ENCODE assay signal across 14 cellular contexts in genomic region chr6:127582777-127583462, GRCh38. TPM values are rescaled to one million over a fixed set of nuclear protein-coding genes. Genes with fewer than 3 reads are reported as not detected.
DNase-seq lines count a peak whose midpoint lies in the region; ATAC-seq, FAIRE-seq and TF ChIP-seq lines count a peak whose summit lies in the region.
"Had no signal": no experiment of that assay in that cellular context is flagged by ENCODE, and none has a peak within 500 bp of the region (broad histone marks: within the 10 kb centered on the region; RNA-seq: fewer than 3 reads in every experiment).

No MANE protein-coding gene starts in this region.

- intact Hi-C loops in HepG2 (cut with micrococcal nuclease; ENCODE audit: unreplicated experiment) = no loop called here
- intact Hi-C loops in right lobe of liver (cut with DNase I) = no loop called here

- WGBS in HepG2 (ENCODE audit: low lambda C conversion rate) = 0% methylated on average over 4 of the region's 4 CpGs
- WGBS in right lobe of liver (ENCODE audit: insufficient coverage, low coverage, low lambda C conversion rate, missing lambda C conversion rate) = 54% methylated on average over 4 of the region's 4 CpGs

- no peak for FAIRE-seq in HepG2 (lab: Jason Lieb, UNC)
- FAIRE-seq in urothelium cell line (lab: Jason Lieb, UNC) = no peak
- FAIRE-seq: A204.1, G401.6 had no signal

- H2AFZ ChIP-seq in HepG2 (ENCODE audit: low read length) = no peak overlapping the region

- in situ Hi-C loops in HepG2 (cut with HindIII; ENCODE audit: extremely low pct_ligation_motif_present, low pct_unique_long_range_greater_than_20kb) = no loop called here

- TF ChIP-seq CTCF in HepG2 (CRISPR knock-in tag; IDR thresholded peaks at IDR 0.05) = no peak
- TF ChIP-seq CTCF in right lobe of liver (IDR thresholded peaks at IDR 0.05) = no peak
- no peak for TF ChIP-seq CTCF in epithelial cell of esophagus (IDR thresholded peaks at IDR 0.05; ENCODE audit: insufficient read depth, low read depth, low read length, missing control alignments)

- H3K79me2 ChIP-seq in HepG2 (ENCODE audit: insufficient read depth, low read length) = no peaks in the 10 kb centered on the region

- no peaks in the 10 kb centered on the region for H3K27me3 ChIP-seq in HepG2 (ENCODE audit: control insufficient read depth in 1 of 2, insufficient read depth in 2 of 2, low read length in 2 of 2)
- H3K27me3 ChIP-seq in right lobe of liver = no peaks in the 10 kb centered on the region
- H3K27me3 ChIP-seq: right atrium auricular region, vagina had no signal

- H4K20me1 ChIP-seq in HepG2 (ENCODE audit: insufficient read depth, low read length) = no peaks in the 10 kb centered on the region

- TF ChIP-seq EP300 in HepG2 (IDR thresholded peaks at IDR 0.05; ENCODE audit: low read depth in 2 of 2, low read length in 2 of 2) (no peak), HepG2 (CRISPR knock-in tag; IDR thresholded peaks at IDR 0.05; ENCODE audit: borderline replicate concordance) (no peak)

- no peak overlapping the region for H3K27ac ChIP-seq in HepG2 (ENCODE audit: extremely low read length, insufficient read depth, low read length)
- H3K27ac ChIP-seq in right lobe of liver = no peak overlapping the region
- H3K27ac ChIP-seq: right atrium auricular region, vagina had no signal

- ATAC-seq in HepG2 (no peak), right lobe of liver (no peak)

- CTCF ChIA-PET in HepG2 (lab: Yijun Ruan, JAX; ENCODE audit: low intra/inter-chr PET ratio, low total read pairs) = no interaction called here

- POLR2A ChIA-PET in HepG2 (lab: Yijun Ruan, JAX) = no interaction called here

- DNase-seq in HepG2 (ENCODE audit: low spot score) = peak; percentile 6
- DNase-seq in right lobe of liver = no peak
- peak; percentile 83 for DNase-seq in M059J (ENCODE audit: low read depth)
- peak; percentile 87 for DNase-seq in epithelial cell of esophagus (ENCODE audit: low read depth)
- peak; percentile 43 for DNase-seq in urothelium cell line (ENCODE audit: low spot score)
- no peak for DNase-seq in HUDEP-2 (lab: John Stamatoyannopoulos, UW; ENCODE audit: unreplicated experiment in 76 of 76)
- DNase-seq in NCI-H2107 (lab: John Stamatoyannopoulos, UW) = no peak
- DNase-seq in NCI-H1436 treated with DMSO at 0.1 percent for 48 hours (lab: John Stamatoyannopoulos, UW) = no peak
- DNase-seq: KBM-7, Right ventricle myocardium superior had no signal

- H3K4me1 ChIP-seq in HepG2 (ENCODE audit: insufficient read depth, low read length) (peaks cover 5% of the 10 kb centered on the region; the same call in 1 of the 2 replicates), right lobe of liver (no peaks in the 10 kb centered on the region)
- H3K4me1 ChIP-seq: right atrium auricular region, vagina had no signal

- H3K9me3 ChIP-seq in HepG2 (ENCODE audit: low read length) (no peaks in the 10 kb centered on the region), right lobe of liver (no peaks in the 10 kb centered on the region)
- H3K9me3 ChIP-seq: right atrium auricular region, vagina had no signal

- no peak overlapping the region for H3K4me2 ChIP-seq in HepG2 (ENCODE audit: low read depth, low read length)

- H3K4me3 ChIP-seq in HepG2 (replicated peaks in 1 of 3; ENCODE audit: insufficient read depth in 1 of 3, low read depth in 2 of 3, low read length in 3 of 3) = no peak overlapping the region
- H3K4me3 ChIP-seq in right lobe of liver = no peak overlapping the region
- no peak overlapping the region for H3K4me3 ChIP-seq in epithelial cell of esophagus (ENCODE audit: low read length)
- H3K4me3 ChIP-seq: right atrium auricular region, vagina had no signal

- no peaks in the 10 kb centered on the region for H3K36me3 ChIP-seq in HepG2 (replicated peaks in 1 of 2; ENCODE audit: control insufficient read depth in 1 of 2, insufficient read depth in 2 of 2, low read length in 2 of 2)
- no peaks in the 10 kb centered on the region for H3K36me3 ChIP-seq in right lobe of liver
- H3K36me3 ChIP-seq: right atrium auricular region, vagina had no signal

- TF ChIP-seq POLR2A in HepG2 (IDR thresholded peaks at IDR 0.05; ENCODE audit: insufficient read depth in 1 of 2, low read depth in 2 of 2, low read length in 2 of 2) (no peak), right lobe of liver (IDR thresholded peaks at IDR 0.05) (no peak)

- H3K9ac ChIP-seq in HepG2 (ENCODE audit: insufficient read depth, low read depth, low read length) = no peak overlapping the region

- no TSS peak for BruUV-seq in HepG2 (replicated peaks; lab: Mats Ljungman, UMichigan)

- no peak for TF ChIP-seq RAD21 in HepG2 (CRISPR knock-in tag; IDR thresholded peaks at IDR 0.05)

TF ChIP-seq in HepG2, 621 proteins besides CTCF, POLR2A, EP300 and RAD21:
- TF ChIP-seq, protein P1, sequence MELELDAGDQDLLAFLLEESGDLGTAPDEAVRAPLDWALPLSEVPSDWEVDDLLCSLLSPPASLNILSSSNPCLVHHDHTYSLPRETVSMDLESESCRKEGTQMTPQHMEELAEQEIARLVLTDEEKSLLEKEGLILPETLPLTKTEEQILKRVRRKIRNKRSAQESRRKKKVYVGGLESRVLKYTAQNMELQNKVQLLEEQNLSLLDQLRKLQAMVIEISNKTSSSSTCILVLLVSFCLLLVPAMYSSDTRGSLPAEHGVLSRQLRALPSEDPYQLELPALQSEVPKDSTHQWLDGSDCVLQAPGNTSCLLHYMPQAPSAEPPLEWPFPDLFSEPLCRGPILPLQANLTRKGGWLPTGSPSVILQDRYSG (CRISPR knock-in tag; IDR thresholded peaks at IDR 0.05) = no peak
- peak; percentile 48 to 58; a peak in 3 of 4 replicates for TF ChIP-seq MAFK (conservative IDR thresholded peaks at IDR 0.05 in 1 of 2, IDR thresholded peaks at IDR 0.05 in 1 of 2; ENCODE audit: low read length in 2 of 2)
- peak; percentile 62 for TF ChIP-seq MAFF (IDR thresholded peaks at IDR 0.05; ENCODE audit: low read depth, low read length)
- no peak for TF ChIP-seq ATF7-NPFF (CRISPR knock-in tag; IDR thresholded peaks at IDR 0.05; ENCODE audit: low read depth)
- TF ChIP-seq, protein P2, sequence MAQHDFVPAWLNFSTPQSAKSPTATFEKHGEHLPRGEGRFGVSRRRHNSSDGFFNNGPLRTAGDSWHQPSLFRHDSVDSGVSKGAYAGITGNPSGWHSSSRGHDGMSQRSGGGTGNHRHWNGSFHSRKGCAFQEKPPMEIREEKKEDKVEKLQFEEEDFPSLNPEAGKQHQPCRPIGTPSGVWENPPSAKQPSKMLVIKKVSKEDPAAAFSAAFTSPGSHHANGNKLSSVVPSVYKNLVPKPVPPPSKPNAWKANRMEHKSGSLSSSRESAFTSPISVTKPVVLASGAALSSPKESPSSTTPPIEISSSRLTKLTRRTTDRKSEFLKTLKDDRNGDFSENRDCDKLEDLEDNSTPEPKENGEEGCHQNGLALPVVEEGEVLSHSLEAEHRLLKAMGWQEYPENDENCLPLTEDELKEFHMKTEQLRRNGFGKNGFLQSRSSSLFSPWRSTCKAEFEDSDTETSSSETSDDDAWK (CRISPR knock-in tag; IDR thresholded peaks at IDR 0.05) = no peak

RNA-seq across cellular contexts. Expression of gene C6orf58, which starts 5.9 kb away (rescaled TPM):
- total RNA-seq in HepG2 (2016; rRNA removed; fragmentation: Illumina TruSeq; extraction: Trizol) = not detected in 2 replicates
- not detected in 2 replicates for total RNA-seq in HepG2 (2016; cell fraction: cytosol; rRNA removed; fragmentation: Illumina TruSeq; extraction: Trizol; ENCODE audit: low read depth)
- not detected in 2 replicates for total RNA-seq in HepG2 (2016; cell fraction: insoluble cytoplasmic fraction; rRNA removed; fragmentation: Illumina TruSeq; extraction: Trizol)
- total RNA-seq in HepG2 (2016; cell fraction: membrane; rRNA removed; fragmentation: Illumina TruSeq; extraction: Trizol) = not detected in 2 replicates
- total RNA-seq in HepG2 (2016; cell fraction: nucleus; rRNA removed; fragmentation: Illumina TruSeq; extraction: Trizol) = not detected in 2 replicates
- not detected in 2 replicates for polyA plus RNA-seq in HepG2 (2011; rRNA removed)
- polyA plus RNA-seq in HepG2 (2011; cell fraction: cytosol; rRNA removed) = not detected in 2 replicates
- not detected in 2 replicates for polyA plus RNA-seq in HepG2 (2011; cell fraction: nucleus; rRNA removed)
- not detected in 2 replicates for polyA plus RNA-seq in HepG2 (2012)
- polyA plus RNA-seq in HepG2 (2016; cell fraction: cytosol; fragmentation: Illumina TruSeq; extraction: Trizol; ENCODE audit: low read depth) = not detected in 2 replicates
- 0.21 TPM in 1 of 2 replicates, not detected in the other for polyA plus RNA-seq in HepG2 (2016; cell fraction: insoluble cytoplasmic fraction; fragmentation: Illumina TruSeq; extraction: Trizol; ENCODE audit: low read depth)
- 0.16 TPM in 1 of 2 replicates, not detected in the other for polyA plus RNA-seq in HepG2 (2016; cell fraction: membrane; fragmentation: Illumina TruSeq; extraction: Trizol; ENCODE audit: low read depth)
- polyA plus RNA-seq in HepG2 (2016; cell fraction: nucleus; fragmentation: Illumina TruSeq; extraction: Trizol; ENCODE audit: insufficient read depth, low read depth) = not detected in 2 replicates
- polyA minus RNA-seq in HepG2 (2011; rRNA and poly(A)+ RNA removed; ENCODE audit: low replicate concordance) = not detected in 2 replicates
- not detected in 2 replicates for polyA minus RNA-seq in HepG2 (2011; cell fraction: cytosol; rRNA and poly(A)+ RNA removed)
- polyA minus RNA-seq in HepG2 (2011; cell fraction: nucleus; rRNA and poly(A)+ RNA removed) = not detected in 2 replicates
- not detected for total RNA-seq in right lobe of liver
- 0.64 TPM in 1 of 2 replicates, not detected in the other for total RNA-seq in M059J (2014; rRNA removed; shearing (Covaris generic))
- total RNA-seq: right atrium auricular region, Right ventricle myocardium superior, vagina had no signal

Comparison
In these comparisons a context has a peak if more than half of its experiments do, and no peak if none do; other contexts are left out.
1. DNase-seq: peak in HepG2 (single experiment), M059J (single experiment), epithelial cell of esophagus (single experiment) and urothelium cell line (single experiment); none in right lobe of liver (0 of 3), HUDEP-2 (0 of 76), NCI-H2107 (single experiment) and NCI-H1436 treated with DMSO at 0.1 percent for 48 hours (single experiment).